10 cellular contexts compared by ENCODE assay signal in the genomic region with DNA sequence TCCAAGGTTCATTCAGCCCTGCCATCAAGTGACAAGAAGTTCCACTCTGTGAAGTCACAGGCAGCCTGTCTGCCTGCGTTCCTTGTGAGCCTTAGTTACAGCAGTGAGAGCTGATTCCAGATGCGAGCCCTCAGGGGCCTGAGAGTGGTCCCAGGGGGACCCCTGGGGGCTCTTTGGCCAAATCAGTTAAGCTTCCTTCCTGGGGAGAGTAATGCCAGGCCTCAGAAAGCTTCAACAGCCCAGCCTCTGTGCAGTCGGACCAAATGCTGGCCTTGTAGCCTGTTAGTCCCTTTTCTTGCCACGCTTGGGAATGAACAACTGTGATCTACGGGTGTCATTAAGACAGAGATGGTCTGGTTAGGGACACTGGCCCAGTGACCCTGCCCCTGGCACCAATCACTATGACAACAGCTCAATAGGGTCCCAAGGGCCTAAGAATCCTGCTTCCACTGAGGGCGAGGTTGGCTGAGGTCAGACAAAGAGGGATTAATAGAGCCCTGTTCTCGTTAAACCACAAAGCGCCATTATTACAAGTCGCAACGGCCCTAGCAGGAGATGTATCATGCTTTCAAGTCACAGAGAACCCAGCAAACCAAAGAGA. TPM values are rescaled to one million over a fixed set of nuclear protein-coding genes. Genes with fewer than 3 reads are reported as not detected.
DNase-seq lines count a peak whose midpoint lies in the region; ATAC-seq and TF ChIP-seq lines count a peak whose summit lies in the region.
"Had no signal": no experiment of that assay in that cellular context is flagged by ENCODE, and none has a peak within 500 bp of the region (broad histone marks: within the 10 kb centered on the region; RNA-seq: fewer than 3 reads in every experiment).

No MANE protein-coding gene starts in this region.

- H3K27ac ChIP-seq in ACC112 (ENCODE audit: low read depth, low read length) (peak overlapping the region; percentile 25; the same call in 1 of the 2 replicates), right cardiac atrium (ENCODE audit: low read length) (peak overlapping the region; percentile 93), parathyroid adenoma (peak overlapping the region; percentile 13)

- H3K79me2 ChIP-seq in ACC112 (ENCODE audit: control insufficient read depth, insufficient read depth, low read length, unreplicated experiment): no peaks in the 10 kb centered on the region
- peaks cover 2% of the 10 kb centered on the region for H3K79me2 ChIP-seq in parathyroid adenoma

- peak; percentile 2 for DNase-seq in activated naive CD4-positive, alpha-beta T cell treated with anti-CD3 and anti-CD28 coated beads, Interleukin-2, amount 50 U/mL, for 16 hours
- DNase-seq in right cardiac atrium (peak in 2 of 3 donors; percentile 52 to 57), SKM-1 treated with dmso at 0.1 percent for 144 hours (lab: John Stamatoyannopoulos, UW; ENCODE audit: unreplicated experiment) (no peak)
- DNase-seq: NCI-H1930 had no signal

- TF ChIP-seq CTCF in parathyroid adenoma (IDR thresholded peaks at IDR 0.05): no peak

- 76% methylated on average over 10 of the region's 10 CpGs for WGBS in right cardiac atrium

- H3K4me3 ChIP-seq in ACC112 (ENCODE audit: low read depth, low read length): no peak overlapping the region
- no peak overlapping the region for H3K4me3 ChIP-seq in right cardiac atrium (ENCODE audit: low read length)
- H3K4me3 ChIP-seq in parathyroid adenoma (ENCODE audit: low read depth, low read length): no peak overlapping the region

- intact Hi-C loops in right cardiac atrium (cut with DNase I): no loop called here

- no peak overlapping the region for H3K4me2 ChIP-seq in parathyroid adenoma (ENCODE audit: low read length)

- ATAC-seq in right cardiac atrium (no peak), HG02763 (IDR thresholded peaks at IDR 0.05; ENCODE audit: unreplicated experiment) (no peak), HG02642 (IDR thresholded peaks at IDR 0.05; ENCODE audit: poor library complexity, unreplicated experiment) (no peak), GM19467 (IDR thresholded peaks at IDR 0.05; ENCODE audit: unreplicated experiment) (no peak)
- ATAC-seq: activated CD4-positive, alpha-beta T cell treated with anti-CD3 and anti-CD28 coated beads for 36 hours had no signal

- H3K9me3 ChIP-seq in right cardiac atrium (ENCODE audit: control insufficient read depth, low read length): no peaks in the 10 kb centered on the region
- H3K9me3 ChIP-seq in parathyroid adenoma (ENCODE audit: control insufficient read depth, low read length): no peaks in the 10 kb centered on the region

- H3K9ac ChIP-seq in parathyroid adenoma: no peak overlapping the region

- H2AFZ ChIP-seq in ACC112 (ENCODE audit: low read length, unreplicated experiment): no peak overlapping the region
- H2AFZ ChIP-seq in parathyroid adenoma: no peak overlapping the region

- no peaks in the 10 kb centered on the region for H3K27me3 ChIP-seq in ACC112 (ENCODE audit: insufficient read depth, low read length)
- H3K27me3 ChIP-seq in right cardiac atrium (ENCODE audit: control insufficient read depth, insufficient read depth): no peaks in the 10 kb centered on the region
- H3K27me3 ChIP-seq in parathyroid adenoma (ENCODE audit: control insufficient read depth, insufficient read depth, low read length): no peaks in the 10 kb centered on the region

- H3K36me3 ChIP-seq in ACC112 (ENCODE audit: insufficient read depth, low read length): no peaks in the 10 kb centered on the region
- H3K36me3 ChIP-seq in parathyroid adenoma (ENCODE audit: control insufficient read depth, insufficient read depth, low read length): no peaks in the 10 kb centered on the region

- H3K4me1 ChIP-seq in ACC112 (ENCODE audit: control insufficient read depth, insufficient read depth, low read length, unreplicated experiment) (peaks cover 57% of the 10 kb centered on the region), right cardiac atrium (ENCODE audit: control insufficient read depth, insufficient read depth, low read length) (peaks cover 36% of the 10 kb centered on the region), parathyroid adenoma (peaks cover 10% of the 10 kb centered on the region)

RNA-seq across cellular contexts. Expression of a gene that starts 50.9 kb away (rescaled TPM):
- 10 to 100 TPM; 21.8 to 26.4 (median 25.3) TPM for total RNA-seq in right cardiac atrium
- 29.8 TPM for polyA plus RNA-seq in right cardiac atrium

Comparison
In these comparisons a context has a peak if more than half of its experiments do, and no peak if none do; other contexts are left out.
1. H3K27ac ChIP-seq: peak in every context shown above with its lines; median percentile 93 in right cardiac atrium; 25 in ACC112; 13 in parathyroid adenoma.